In genomic region chr16:70529051-70529777, GRCh38 we compare ENCODE assay signal across 8 cellular contexts. TPM values are rescaled to one million over a fixed set of nuclear protein-coding genes. Genes with fewer than 3 reads are reported as not detected.
DNase-seq lines count a peak whose midpoint lies in the region; ATAC-seq and TF ChIP-seq lines count a peak whose summit lies in the region.

No MANE protein-coding gene starts in this region.

- in situ Hi-C loops in transverse colon (cut with MboI; ENCODE audit: low pct_ligation_motif_present in 1 of 4, low pct_unique_long_range_greater_than_20kb in 1 of 4, low sequenced_read_pairs in 3 of 4), result loop anchor here in 3 of 4 donors (10.0 to 25.0 kb wide), 3 partner anchors 126 to 233 kb away; no protein-coding TSS in a partner anchor

- TF ChIP-seq CTCF in LNCAP (IDR thresholded peaks at IDR 0.05) (peak; percentile 68), transverse colon (IDR thresholded peaks at IDR 0.05) (peak; percentile 37 to 46 (median 42)), omental fat pad (IDR thresholded peaks at IDR 0.05) (no peak)

- peaks cover 51% of the 10 kb centered on the region for H3K36me3 Mint-ChIP-seq in activated naive CD8-positive, alpha-beta T cell treated with anti-CD3 and anti-CD28 coated beads, Interleukin-2, amount 10 ng/mL, durations not matched to agents 7 days and 5 days

- TF ChIP-seq EP300 in transverse colon (IDR thresholded peaks at IDR 0.05; ENCODE audit: low read depth), result no peak

- peaks cover 8 to 40% (median 25%) of the 10 kb centered on the region in 4 donors for H3K4me1 ChIP-seq in transverse colon

- intact Hi-C loops in transverse colon (cut with DNase I; ENCODE audit: low total_unique reads), result loop anchor here (2.0 kb wide), 1 partner anchor 124 kb away; no protein-coding TSS in a partner anchor

- no peaks in the 10 kb centered on the region for H3K9me3 ChIP-seq in transverse colon

- H3K4me3 Mint-ChIP-seq in activated naive CD8-positive, alpha-beta T cell treated with anti-CD3 and anti-CD28 coated beads, Interleukin-2, amount 10 ng/mL, durations not matched to agents 7 days and 5 days, result peak overlapping the region; percentile 55

- H3K4me1 Mint-ChIP-seq in activated naive CD8-positive, alpha-beta T cell treated with anti-CD3 and anti-CD28 coated beads, Interleukin-2, amount 10 ng/mL, durations not matched to agents 7 days and 5 days, result peaks cover 36% of the 10 kb centered on the region

- POLR2A ChIA-PET in activated naive CD8-positive, alpha-beta T cell treated with anti-CD3 and anti-CD28 coated beads, Interleukin-2, amount 10 ng/mL, durations not matched to agents 7 days and 5 days (lab: Charles Lee), result no interaction called here

- H3K27ac ChIP-seq in transverse colon, result no peak overlapping the region

- peaks cover 0 to 56% (median 28%) of the 10 kb centered on the region in 4 donors for H3K36me3 ChIP-seq in transverse colon

- no peak overlapping the region for H3K27ac Mint-ChIP-seq in activated naive CD8-positive, alpha-beta T cell treated with anti-CD3 and anti-CD28 coated beads, Interleukin-2, amount 10 ng/mL, durations not matched to agents 7 days and 5 days

- WGBS in transverse colon (ENCODE audit: low coverage in 1 of 2), 2 donors, result 65 to 71% methylated on average over 8 of the region's 8 CpGs

- DNase-seq in NCI-H2171 treated with DMSO at 0.1 percent for 48 hours (lab: John Stamatoyannopoulos, UW), result peak; percentile 18
- DNase-seq in NCI-H2171 (lab: John Stamatoyannopoulos, UW), result no peak
- DNase-seq in activated naive CD8-positive, alpha-beta T cell treated with anti-CD3 and anti-CD28 coated beads, Interleukin-2, amount 10 ng/mL, durations not matched to agents 7 days and 5 days, result no peak
- peak; percentile 69 for DNase-seq in iris pigment epithelial cell (ENCODE audit: low read depth)
- DNase-seq in transverse colon, result no peak
- DNase-seq in omental fat pad (ENCODE audit: low spot score), result no peak
- DNase-seq in NCI-H748 treated with DMSO at 0.1 percent for 48 hours (lab: John Stamatoyannopoulos, UW), result no peak

- no peaks in the 10 kb centered on the region for H3K9me3 Mint-ChIP-seq in activated naive CD8-positive, alpha-beta T cell treated with anti-CD3 and anti-CD28 coated beads, Interleukin-2, amount 10 ng/mL, durations not matched to agents 7 days and 5 days

- no peaks in the 10 kb centered on the region for H3K27me3 Mint-ChIP-seq in activated naive CD8-positive, alpha-beta T cell treated with anti-CD3 and anti-CD28 coated beads, Interleukin-2, amount 10 ng/mL, durations not matched to agents 7 days and 5 days

- H3K4me3 ChIP-seq in transverse colon, result no peak overlapping the region

- no peak for TF ChIP-seq POLR2A in transverse colon (IDR thresholded peaks at IDR 0.05)

- no peak for ATAC-seq in activated naive CD8-positive, alpha-beta T cell treated with anti-CD3 and anti-CD28 coated beads, Interleukin-2, amount 10 ng/mL, durations not matched to agents 7 days and 5 days (ENCODE audit: low read depth)
- ATAC-seq in omental fat pad (ENCODE audit: low FRiP score), result no peak

- no peaks in the 10 kb centered on the region for H3K27me3 ChIP-seq in transverse colon

RNA-seq across cellular contexts. Expression of gene SF3B3, which starts 5.6 kb away (rescaled TPM):
- 100 to 1,000 TPM; 303 to 331 TPM for total RNA-seq in activated naive CD8-positive, alpha-beta T cell treated with anti-CD3 and anti-CD28 coated beads, Interleukin-2, amount 10 ng/mL, durations not matched to agents 7 days and 5 days
- total RNA-seq in transverse colon (100 to 1,000 TPM in 1 of 4 donors, 10 to 100 TPM in 3; 59.5 to 135 (median 72.8) TPM), omental fat pad (100 to 1,000 TPM in 2 of 4 donors, 10 to 100 TPM in 2; 84.2 to 118 (median 95.6) TPM)

RNA-seq across cellular contexts. Expression of gene COG4, which starts 5.9 kb away (rescaled TPM):
- 10 to 100 TPM; 73.8 to 75.3 TPM for total RNA-seq in activated naive CD8-positive, alpha-beta T cell treated with anti-CD3 and anti-CD28 coated beads, Interleukin-2, amount 10 ng/mL, durations not matched to agents 7 days and 5 days
- total RNA-seq in transverse colon (100 to 1,000 TPM in 1 of 4 donors, 10 to 100 TPM in 3; 55.4 to 200 (median 64.0) TPM), omental fat pad (10 to 100 TPM; 23.3 to 59.1 (median 29.6) TPM)

Comparison
In these comparisons a context has a peak if more than half of its experiments do, and no peak if none do; other contexts are left out.
1. DNase-seq: peak in NCI-H2171 treated with DMSO at 0.1 percent for 48 hours (single experiment) and iris pigment epithelial cell (single experiment); none in NCI-H2171 (single experiment), activated naive CD8-positive, alpha-beta T cell treated with anti-CD3 and anti-CD28 coated beads, Interleukin-2, amount 10 ng/mL, durations not matched to agents 7 days and 5 days (single experiment), transverse colon (single experiment), omental fat pad (single experiment) and NCI-H748 treated with DMSO at 0.1 percent for 48 hours (single experiment).
2. CTCF ChIP-seq: peak in LNCAP (single experiment) and transverse colon (5 of 5); none in omental fat pad (0 of 3).